In the genomic region with DNA sequence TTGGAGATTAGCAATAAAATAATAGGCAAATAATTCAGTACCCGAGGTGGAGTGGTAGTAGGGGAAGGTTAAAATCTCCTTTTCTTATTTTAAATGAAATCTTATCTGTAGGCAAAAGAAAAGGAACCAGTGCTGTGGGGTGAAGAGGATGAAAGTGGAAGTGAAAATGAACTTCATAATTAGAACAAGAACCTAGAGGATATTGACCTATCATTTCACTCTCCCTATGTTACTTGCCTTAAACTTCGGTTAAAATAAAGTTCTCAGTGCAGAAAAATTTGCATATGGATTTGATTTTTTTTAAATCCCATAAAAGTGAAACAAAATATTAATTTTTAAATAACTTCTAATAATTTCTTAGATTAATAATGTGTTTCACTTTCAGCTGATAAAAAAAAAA, we compare ENCODE assay signal across 21 cellular contexts.
DNase-seq lines count a peak whose midpoint lies in the region; ATAC-seq lines count a peak whose summit lies in the region.
"Had no signal": no experiment of that assay in that cellular context is flagged by ENCODE, and none has a peak within 500 bp of the region (broad histone marks: within the 10 kb centered on the region; RNA-seq: fewer than 3 reads in every experiment).

No MANE protein-coding gene starts in this region.

- DNase-seq in MV-4-11 (lab: John Stamatoyannopoulos, UW) (peak; percentile 39), globus pallidus (ENCODE audit: low spot score) (no peak), SIG-M5 (lab: John Stamatoyannopoulos, UW) (no peak), Ammon's horn (ENCODE audit: low spot score) (no peak), midbrain (lab: John Stamatoyannopoulos, UW) (no peak)
- DNase-seq: activated T-cell treated with anti-CD3 and anti-CD28 coated beads for 4 hours; caudate nucleus; CD4-positive, CD25-positive, alpha-beta regulatory T cell; DMS79; left cardiac atrium; NCI-H187; NCI-H345; nephron progenitor cell; posterior cingulate gyrus; stimulated activated CD4-positive, alpha-beta T cell treated with anti-CD3 and anti-CD28 coated beads, Interleukin-2, amount 100 ng/mL, for 48 hours had no signal

- ATAC-seq in GM18861 (IDR thresholded peaks at IDR 0.05; ENCODE audit: unreplicated experiment) (peak; percentile 77), GM21390 (IDR thresholded peaks at IDR 0.05; ENCODE audit: unreplicated experiment) (peak; percentile 96), HG03064 (IDR thresholded peaks at IDR 0.05; ENCODE audit: low read depth, unreplicated experiment) (peak; percentile 69)
- ATAC-seq: esophagus mucosa, HepG2, left cardiac atrium, Right ventricle myocardium inferior had no signal
